Comparison of ENCODE assay signal across 8 cellular contexts in genomic region chr5:33440482-33441240, GRCh38. TPM values are rescaled to one million over a fixed set of nuclear protein-coding genes. Genes with fewer than 3 reads are reported as not detected.
DNase-seq lines count a peak whose midpoint lies in the region; ATAC-seq lines count a peak whose summit lies in the region.

Gene TARS1 (plus strand): TSS chr5:33440965. CDS start chr5:33441087, 122 bp downstream.

- no peaks in the 10 kb centered on the region for H3K9me3 Mint-ChIP-seq in effector memory CD8-positive, alpha-beta T cell

- no peak within 1 kb of the TSS for H3K27ac Mint-ChIP-seq in effector memory CD8-positive, alpha-beta T cell

- DNase-seq in COLO829 (ENCODE audit: low spot score) (peak; percentile 98), HT-29 (ENCODE audit: low spot score) (peak; percentile 100), lung microvascular endothelial cell (ENCODE audit: low read depth in 2 of 2) (peak; percentile 100)
- DNase-seq in NK-92 treated with Interleukin-12 subunit alpha and Interleukin-12 subunit beta, amount 100 ng/mL, for 24 hours (lab: John Stamatoyannopoulos, UW), result peak; percentile 97
- peak; percentile 98 for DNase-seq in activated CD8-positive, alpha-beta memory T cell treated with anti-CD3 and anti-CD28 coated beads for 24 hours
- peak; percentile 88 to 93 (median 89) for DNase-seq in effector memory CD8-positive, alpha-beta T cell
- peak; percentile 90 to 94 (median 92) for DNase-seq in stimulated activated CD4-positive, alpha-beta T cell treated with anti-CD3 and anti-CD28 coated beads, TNF-alpha, amount 100 ng/mL, for 48 hours (ENCODE audit: low read depth in 3 of 3)

- H3K36me3 Mint-ChIP-seq in effector memory CD8-positive, alpha-beta T cell (ENCODE audit: insufficient read depth), result peaks cover 13% of the 10 kb centered on the region

- no peaks in the 10 kb centered on the region for H3K27me3 Mint-ChIP-seq in effector memory CD8-positive, alpha-beta T cell

- peak; percentile 95 for ATAC-seq in GM21360 (IDR thresholded peaks at IDR 0.05; ENCODE audit: unreplicated experiment)
- peak; percentile 90 for ATAC-seq in effector memory CD8-positive, alpha-beta T cell (replicated peaks)

- H3K4me3 Mint-ChIP-seq in effector memory CD8-positive, alpha-beta T cell, result no peak within 1 kb of the TSS

- peaks cover 19 to 23% of the 10 kb centered on the region in 2 donors for H3K4me1 Mint-ChIP-seq in effector memory CD8-positive, alpha-beta T cell (ENCODE audit: low read depth in 2 of 2)

RNA-seq across cellular contexts. Expression of gene TARS1, which starts in this region (rescaled TPM):
- 138 and 181 TPM in 2 replicates for total RNA-seq in HT-29 (2014; rRNA removed; shearing (Covaris generic))
- total RNA-seq in lung microvascular endothelial cell, result 128 and 180 TPM in 2 replicates

Comparison
In these comparisons a context has a peak if more than half of its experiments do, and no peak if none do; other contexts are left out.
1. Peak in every context shown above with its lines: DNase-seq and ATAC-seq.